In the genomic region with DNA sequence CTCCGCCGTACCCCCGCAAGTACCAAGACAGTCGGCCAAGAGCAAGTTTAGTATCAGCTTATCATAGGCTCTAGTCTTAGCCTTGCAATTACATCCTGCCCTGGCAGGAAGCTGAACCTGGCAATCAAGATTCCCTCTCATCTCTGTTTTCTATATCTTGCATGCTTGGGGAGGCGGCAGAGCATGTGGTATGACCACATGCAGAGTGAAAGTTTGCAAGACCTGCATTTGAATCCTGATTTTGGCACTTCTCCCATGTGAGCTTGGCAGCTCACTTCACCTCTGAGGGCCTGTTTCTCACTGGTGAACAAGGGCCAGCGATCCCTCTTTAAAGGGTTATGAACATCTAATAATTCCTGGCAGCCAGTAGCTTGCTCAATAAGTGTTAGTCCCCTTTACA, we compare ENCODE assay signal across 1 cellular context.
TF ChIP-seq lines count a peak whose summit lies in the region.

No MANE protein-coding gene starts in this region.

TF ChIP-seq in GM23338, 12 proteins besides CTCF, POLR2A, EP300 and RAD21 (continued from another document):
- TF ChIP-seq EZH2 (IDR thresholded peaks at IDR 0.05; ENCODE audit: low read depth, unreplicated experiment) (no peak), POLR2AphosphoS5 (IDR thresholded peaks at IDR 0.05; ENCODE audit: low read depth) (no peak)
- TF ChIP-seq, protein P1, sequence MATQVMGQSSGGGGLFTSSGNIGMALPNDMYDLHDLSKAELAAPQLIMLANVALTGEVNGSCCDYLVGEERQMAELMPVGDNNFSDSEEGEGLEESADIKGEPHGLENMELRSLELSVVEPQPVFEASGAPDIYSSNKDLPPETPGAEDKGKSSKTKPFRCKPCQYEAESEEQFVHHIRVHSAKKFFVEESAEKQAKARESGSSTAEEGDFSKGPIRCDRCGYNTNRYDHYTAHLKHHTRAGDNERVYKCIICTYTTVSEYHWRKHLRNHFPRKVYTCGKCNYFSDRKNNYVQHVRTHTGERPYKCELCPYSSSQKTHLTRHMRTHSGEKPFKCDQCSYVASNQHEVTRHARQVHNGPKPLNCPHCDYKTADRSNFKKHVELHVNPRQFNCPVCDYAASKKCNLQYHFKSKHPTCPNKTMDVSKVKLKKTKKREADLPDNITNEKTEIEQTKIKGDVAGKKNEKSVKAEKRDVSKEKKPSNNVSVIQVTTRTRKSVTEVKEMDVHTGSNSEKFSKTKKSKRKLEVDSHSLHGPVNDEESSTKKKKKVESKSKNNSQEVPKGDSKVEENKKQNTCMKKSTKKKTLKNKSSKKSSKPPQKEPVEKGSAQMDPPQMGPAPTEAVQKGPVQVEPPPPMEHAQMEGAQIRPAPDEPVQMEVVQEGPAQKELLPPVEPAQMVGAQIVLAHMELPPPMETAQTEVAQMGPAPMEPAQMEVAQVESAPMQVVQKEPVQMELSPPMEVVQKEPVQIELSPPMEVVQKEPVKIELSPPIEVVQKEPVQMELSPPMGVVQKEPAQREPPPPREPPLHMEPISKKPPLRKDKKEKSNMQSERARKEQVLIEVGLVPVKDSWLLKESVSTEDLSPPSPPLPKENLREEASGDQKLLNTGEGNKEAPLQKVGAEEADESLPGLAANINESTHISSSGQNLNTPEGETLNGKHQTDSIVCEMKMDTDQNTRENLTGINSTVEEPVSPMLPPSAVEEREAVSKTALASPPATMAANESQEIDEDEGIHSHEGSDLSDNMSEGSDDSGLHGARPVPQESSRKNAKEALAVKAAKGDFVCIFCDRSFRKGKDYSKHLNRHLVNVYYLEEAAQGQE (IDR thresholded peaks at IDR 0.05; ENCODE audit: unreplicated experiment): no peak
TF ChIP-seq in GM23338: peak in this region for 0.
